ENCODE assay signal across 23 cellular contexts in genomic region chr7:137242616-137243015, GRCh38.
A peak's percentile ranks its signal among the peaks of the same experiment; 100 is the strongest.
DNase-seq lines count a peak whose midpoint lies in the region; ATAC-seq and TF ChIP-seq lines count a peak whose summit lies in the region.
"Had no signal": no experiment of that assay in that cellular context is flagged by ENCODE, and none has a peak within 500 bp of the region (broad histone marks: within the 10 kb centered on the region; RNA-seq: fewer than 3 reads in every experiment).

No MANE protein-coding gene starts in this region.

- no peak overlapping the region for H3K23ac ChIP-seq in mesenchymal stem cell (ENCODE audit: low read length in 2 of 2)

- H2AFZ ChIP-seq in mesenchymal stem cell (ENCODE audit: low read depth, low read length): no peak overlapping the region
- H2AFZ ChIP-seq in neural progenitor cell (replicated peaks): no peak overlapping the region

- no peak overlapping the region for H2BK120ac ChIP-seq in mesenchymal stem cell (ENCODE audit: low read depth, low read length)

- no peaks in the 10 kb centered on the region for H3K79me1 ChIP-seq in mesenchymal stem cell (replicated peaks; ENCODE audit: low read length, poor library complexity, severe bottlenecking)

- H3K4me2 ChIP-seq in mesenchymal stem cell (ENCODE audit: low read length, poor library complexity, severe bottlenecking): no peak overlapping the region
- H3K4me2 ChIP-seq in neural progenitor cell: no peak overlapping the region
- H3K4me2 ChIP-seq: BLaER1 had no signal

- H4K91ac ChIP-seq in mesenchymal stem cell (ENCODE audit: low read length): no peak overlapping the region

- no peak overlapping the region for H2BK15ac ChIP-seq in mesenchymal stem cell (ENCODE audit: low read depth, poor library complexity, severe bottlenecking)

- H3K4me3 Mint-ChIP-seq in neural progenitor cell: no peak overlapping the region
- H3K4me3 Mint-ChIP-seq: CD14-positive monocyte; CD4-positive, alpha-beta memory T cell; CD4-positive, CD25-positive, alpha-beta regulatory T cell; CD8-positive, alpha-beta memory T cell had no signal

- H3K79me2 ChIP-seq in neural progenitor cell (ENCODE audit: low read depth): no peaks in the 10 kb centered on the region

- TF ChIP-seq POLR2A in lower leg skin (IDR thresholded peaks at IDR 0.05): no peak

- H3K18ac ChIP-seq in mesenchymal stem cell (ENCODE audit: low read depth in 1 of 2, low read length in 2 of 2): no peak overlapping the region

- no peaks in the 10 kb centered on the region for H4K20me1 ChIP-seq in neural progenitor cell (ENCODE audit: low read depth)
- H4K20me1 ChIP-seq: BLaER1 had no signal

- no peak overlapping the region for H2BK12ac ChIP-seq in mesenchymal stem cell (ENCODE audit: low read length in 2 of 2)

- H3K14ac ChIP-seq in mesenchymal stem cell (ENCODE audit: low read length in 2 of 2): no peak overlapping the region

- no peaks in the 10 kb centered on the region for H3K9me3 ChIP-seq in mesenchymal stem cell (ENCODE audit: control insufficient read depth, low read length)
- no peaks in the 10 kb centered on the region for H3K9me3 ChIP-seq in neural progenitor cell (ENCODE audit: low read depth)
- H3K9me3 ChIP-seq: BE2C, BLaER1 had no signal

- H3K27ac Mint-ChIP-seq in neural progenitor cell: peak overlapping the region; percentile 65
- H3K27ac Mint-ChIP-seq: CD14-positive monocyte; CD4-positive, alpha-beta memory T cell; CD4-positive, CD25-positive, alpha-beta regulatory T cell; CD8-positive, alpha-beta memory T cell had no signal

- H3K4me3 ChIP-seq in mesenchymal stem cell (ENCODE audit: insufficient read depth in 1 of 2, low read depth in 1 of 2, low read length in 2 of 2): no peak overlapping the region
- H3K4me3 ChIP-seq in neural progenitor cell: no peak overlapping the region
- no peak overlapping the region for H3K4me3 ChIP-seq in lower leg skin (ENCODE audit: low read depth, poor library complexity, severe bottlenecking)
- H3K4me3 ChIP-seq: BLaER1, GM12878 had no signal

- H3K4me1 Mint-ChIP-seq in neural progenitor cell: peaks cover 16% of the 10 kb centered on the region
- H3K4me1 Mint-ChIP-seq: CD14-positive monocyte; CD4-positive, alpha-beta memory T cell; CD4-positive, CD25-positive, alpha-beta regulatory T cell; CD8-positive, alpha-beta memory T cell had no signal

- peaks cover 2% of the 10 kb centered on the region for H3K27me3 Mint-ChIP-seq in neural progenitor cell (ENCODE audit: insufficient read depth, low read depth)
- H3K27me3 Mint-ChIP-seq: CD4-positive, alpha-beta memory T cell; CD4-positive, CD25-positive, alpha-beta regulatory T cell; CD8-positive, alpha-beta memory T cell had no signal

- ATAC-seq in GM21390 (IDR thresholded peaks at IDR 0.05; ENCODE audit: unreplicated experiment): no peak
- ATAC-seq: GM12878 had no signal

- H3K36me3 ChIP-seq in mesenchymal stem cell (ENCODE audit: control insufficient read depth in 1 of 2, insufficient read depth in 2 of 2, low read depth in 1 of 2, low read length in 2 of 2) (no peaks in the 10 kb centered on the region), neural progenitor cell (no peaks in the 10 kb centered on the region)
- H3K36me3 ChIP-seq: BLaER1 had no signal

- 90% methylated on average over 7 of the region's 7 CpGs for WGBS in mesenchymal stem cell
- whole genome bisulfite sequencing in lower leg skin, 2 donors: 86 to 90% methylated on average over 4 to 7 of the region's 7 CpGs

- DNase-seq in mesenchymal stem cell: no peak
- DNase-seq in neural progenitor cell (ENCODE audit: low spot score): no peak
- DNase-seq in lower leg skin (ENCODE audit: low spot score in 2 of 2): no peak
- no peak for DNase-seq in SIG-M5 treated with dmso at 0.1 percent for 504 hours (lab: John Stamatoyannopoulos, UW; ENCODE audit: unreplicated experiment)
- DNase-seq: 8988T; ACHN; BE2C; C1 segment of cervical spinal cord; CD4-positive, alpha-beta memory T cell; CD4-positive, CD25-positive, alpha-beta regulatory T cell; CD8-positive, alpha-beta memory T cell; COR-L47; DMS 273 treated with DMSO at 0.1 percent for 48 hours; DMS153; DMS53; DMS79; DND-41; EL; GDM1 had no signal

- no peak overlapping the region for H3K4ac ChIP-seq in mesenchymal stem cell (ENCODE audit: low read depth in 1 of 2, low read length in 2 of 2)

- H3K36me3 Mint-ChIP-seq in neural progenitor cell: peaks cover 55% of the 10 kb centered on the region
- H3K36me3 Mint-ChIP-seq: CD14-positive monocyte; CD4-positive, alpha-beta memory T cell; CD4-positive, CD25-positive, alpha-beta regulatory T cell; CD8-positive, alpha-beta memory T cell had no signal

- H3K9ac ChIP-seq in mesenchymal stem cell (ENCODE audit: low read length) (no peak overlapping the region), neural progenitor cell (no peak overlapping the region)
- H3K9ac ChIP-seq: BLaER1 had no signal

- H4K8ac ChIP-seq in mesenchymal stem cell (ENCODE audit: low read length): peak overlapping the region; percentile 42

- TF ChIP-seq CTCF in neural progenitor cell (IDR thresholded peaks at IDR 0.05) (no peak), lower leg skin (IDR thresholded peaks at IDR 0.05) (no peak)

- no peak overlapping the region for H2AK5ac ChIP-seq in mesenchymal stem cell (ENCODE audit: low read length, severe bottlenecking)

- no peak overlapping the region for H3K27ac ChIP-seq in mesenchymal stem cell (ENCODE audit: low read length, poor library complexity, severe bottlenecking)
- H3K27ac ChIP-seq in neural progenitor cell: no peak overlapping the region
- H3K27ac ChIP-seq: BLaER1 had no signal

- H3K27me3 ChIP-seq in mesenchymal stem cell (ENCODE audit: control insufficient read depth in 1 of 2, insufficient read depth in 1 of 2, low read length in 2 of 2) (no peaks in the 10 kb centered on the region), neural progenitor cell (no peaks in the 10 kb centered on the region)
- H3K27me3 ChIP-seq: BE2C, BLaER1 had no signal

- H3F3A ChIP-seq in neural progenitor cell (ENCODE audit: low read depth): no peaks in the 10 kb centered on the region

- no peak overlapping the region for H2BK5ac ChIP-seq in mesenchymal stem cell (ENCODE audit: low read depth, low read length, poor library complexity, severe bottlenecking)

- H3K4me1 ChIP-seq in mesenchymal stem cell (ENCODE audit: control insufficient read depth, insufficient read depth, low read depth, low read length) (peaks cover 2% of the 10 kb centered on the region), neural progenitor cell (no peaks in the 10 kb centered on the region)
- H3K4me1 ChIP-seq: BE2C, BLaER1 had no signal

- intact Hi-C loops in lower leg skin (cut with DNase I; ENCODE audit: low total_unique reads): no loop called here

- H3K9me3 Mint-ChIP-seq in neural progenitor cell: no peaks in the 10 kb centered on the region
